In genomic region chr7:132766660-132767059, GRCh38 we compare ENCODE assay signal across 24 cellular contexts.
"Had no signal": no experiment of that assay in that cellular context is flagged by ENCODE, and none has a peak within 500 bp of the region (broad histone marks: within the 10 kb centered on the region; RNA-seq: fewer than 3 reads in every experiment).

No MANE protein-coding gene starts in this region.

- H3K27ac Mint-ChIP-seq: dendritic cell treated with granulocyte-macrophage colony-stimulating factor and Interleukin-4, amounts not matched to agents 40 ng/mL and 50 ng/mL, for 4 days; effector memory CD8-positive, alpha-beta T cell; endodermal cell; mesothelial cell of epicardium had no signal

- H3K27me3 Mint-ChIP-seq: dendritic cell treated with granulocyte-macrophage colony-stimulating factor and Interleukin-4, amounts not matched to agents 40 ng/mL and 50 ng/mL, for 4 days had no signal

- DNase-seq: colonic mucosa; cortex of kidney; effector CD8-positive, alpha-beta T cell; effector memory CD8-positive, alpha-beta T cell; endodermal cell; erythroblast; esophagus squamous epithelium; foreskin fibroblast; foreskin melanocyte; gastrocnemius medialis; glutamatergic neuron; head of caudate nucleus; heart right ventricle; hippocampal formation; left cardiac atrium; left lung; left ventricle myocardium superior; lower lobe of right lung; mesenchymal stem cell; mucosa of descending colon had no signal

- ATAC-seq: effector memory CD8-positive, alpha-beta T cell; esophagus mucosa; gastrocnemius medialis; left cardiac atrium; left ventricle myocardium superior; mucosa of descending colon had no signal

- H3K27ac ChIP-seq: colonic mucosa, epithelial cell of prostate, esophagus squamous epithelium, gastrocnemius medialis, heart right ventricle, lower lobe of right lung had no signal

- H3K4me1 ChIP-seq: colonic mucosa, esophagus squamous epithelium, gastrocnemius medialis, heart right ventricle, left lung, lower lobe of right lung had no signal

- H3K27me3 ChIP-seq: colonic mucosa, esophagus squamous epithelium, gastrocnemius medialis, heart right ventricle, left lung had no signal

- H3K9me3 ChIP-seq: colonic mucosa, gastrocnemius medialis had no signal

- H3K4me1 Mint-ChIP-seq: mesothelial cell of epicardium had no signal

- H3K36me3 Mint-ChIP-seq: mesothelial cell of epicardium had no signal

- H3K4me3 Mint-ChIP-seq: dendritic cell treated with granulocyte-macrophage colony-stimulating factor and Interleukin-4, amounts not matched to agents 40 ng/mL and 50 ng/mL, for 4 days; effector memory CD8-positive, alpha-beta T cell; endodermal cell; mesothelial cell of epicardium had no signal
